Comparison of ENCODE assay signal across 1 cellular context in genomic region chr17:17205368-17206148, GRCh38.
A peak's percentile ranks its signal among the peaks of the same experiment; 100 is the strongest.
TF ChIP-seq lines count a peak whose summit lies in the region.

No MANE protein-coding gene starts in this region.

TF ChIP-seq in HEK293, 187 proteins besides CTCF, POLR2A, EP300 and RAD21 (continued from another document and continues in another):
- TF ChIP-seq REST (tag by site-specific recombination; IDR thresholded peaks at IDR 0.05) (no peak), ZNF624 (tag by site-specific recombination; IDR thresholded peaks at IDR 0.05) (no peak), ZNF555 (tag by site-specific recombination; conservative IDR thresholded peaks at IDR 0.05) (no peak), ZBTB21 (tag by site-specific recombination; IDR thresholded peaks at IDR 0.05) (no peak), ZFP69B (tag by site-specific recombination; IDR thresholded peaks at IDR 0.05) (no peak), ZNF621 (tag by site-specific recombination; IDR thresholded peaks at IDR 0.05) (no peak), ZNF138 (tag by site-specific recombination; IDR thresholded peaks at IDR 0.05; ENCODE audit: borderline replicate concordance) (no peak), ZBTB10 (tag by site-specific recombination; IDR thresholded peaks at IDR 0.05) (no peak), ZNF580 (tag by site-specific recombination; IDR thresholded peaks at IDR 0.05) (no peak), ZNF184 (tag by site-specific recombination; IDR thresholded peaks at IDR 0.05) (no peak), ZNF18 (tag by site-specific recombination; IDR thresholded peaks at IDR 0.05) (no peak), ZNF488 (tag by site-specific recombination; IDR thresholded peaks at IDR 0.05) (no peak), BCL6B (tag by site-specific recombination; IDR thresholded peaks at IDR 0.05) (no peak), ATF2 (tag by site-specific recombination; IDR thresholded peaks at IDR 0.05; ENCODE audit: low read depth) (no peak), ZNF132 (tag by site-specific recombination; IDR thresholded peaks at IDR 0.05; ENCODE audit: borderline replicate concordance) (no peak), SETDB1 (IDR thresholded peaks at IDR 0.05; ENCODE audit: insufficient read length, low read length) (no peak), ZNF768 (tag by site-specific recombination; IDR thresholded peaks at IDR 0.05) (no peak), GFI1B (tag by site-specific recombination; IDR thresholded peaks at IDR 0.05) (no peak), TRIM28 (IDR thresholded peaks at IDR 0.05; ENCODE audit: borderline replicate concordance, low read length) (no peak), ZSCAN4 (tag by site-specific recombination; IDR thresholded peaks at IDR 0.05) (no peak), ZNF747 (tag by site-specific recombination; IDR thresholded peaks at IDR 0.05) (no peak), TCF7L2 (IDR thresholded peaks at IDR 0.05; ENCODE audit: borderline replicate concordance, low read depth, low read length) (no peak), ZNF174 (tag by site-specific recombination; IDR thresholded peaks at IDR 0.05) (no peak), RBAK (tag by site-specific recombination; IDR thresholded peaks at IDR 0.05) (no peak), ZNF214 (tag by site-specific recombination; IDR thresholded peaks at IDR 0.05; ENCODE audit: borderline replicate concordance) (no peak), ZNF548 (tag by site-specific recombination; IDR thresholded peaks at IDR 0.05) (no peak), ZNF239 (tag by site-specific recombination; IDR thresholded peaks at IDR 0.05) (no peak), ZNF169 (tag by site-specific recombination; IDR thresholded peaks at IDR 0.05) (no peak), ZNF792 (tag by site-specific recombination; IDR thresholded peaks at IDR 0.05) (no peak), MYNN (tag by site-specific recombination; IDR thresholded peaks at IDR 0.05; ENCODE audit: borderline replicate concordance) (no peak), YY1 (tag by site-specific recombination; IDR thresholded peaks at IDR 0.05) (no peak), ZSCAN23 (tag by site-specific recombination; IDR thresholded peaks at IDR 0.05) (no peak), ZNF114 (tag by site-specific recombination; IDR thresholded peaks at IDR 0.05) (no peak), SCRT2 (tag by site-specific recombination; IDR thresholded peaks at IDR 0.05) (no peak; the same call in 1 of the 2 replicates), KLF8 (tag by site-specific recombination; IDR thresholded peaks at IDR 0.05) (peak; percentile 18; the same call in 1 of the 2 replicates), BCL11A (tag by site-specific recombination; IDR thresholded peaks at IDR 0.05; ENCODE audit: low read depth) (no peak), ZNF473 (tag by site-specific recombination; IDR thresholded peaks at IDR 0.05) (no peak), ZNF366 (tag by site-specific recombination; conservative IDR thresholded peaks at IDR 0.05) (no peak), ZNF24 (tag by site-specific recombination; IDR thresholded peaks at IDR 0.05) (no peak), ELK4 (IDR thresholded peaks at IDR 0.05; ENCODE audit: borderline replicate concordance, low read depth, low read length) (no peak), ZNF660 (tag by site-specific recombination; IDR thresholded peaks at IDR 0.05) (no peak), ZNF670 (tag by site-specific recombination; IDR thresholded peaks at IDR 0.05; ENCODE audit: low read depth) (no peak), PRDM6 (tag by site-specific recombination; IDR thresholded peaks at IDR 0.05) (no peak), ZFP37 (tag by site-specific recombination; IDR thresholded peaks at IDR 0.05) (no peak), ZNF501 (tag by site-specific recombination; IDR thresholded peaks at IDR 0.05) (0 out of 2 replicates have a peak, but pooled peaks have one; percentile 39), ZBTB49 (tag by site-specific recombination; IDR thresholded peaks at IDR 0.05; ENCODE audit: low read depth) (no peak), ZNF514 (tag by site-specific recombination; IDR thresholded peaks at IDR 0.05) (no peak), ZNF423 (tag by site-specific recombination; IDR thresholded peaks at IDR 0.05) (no peak), ZNF830 (tag by site-specific recombination; IDR thresholded peaks at IDR 0.05; ENCODE audit: low read depth) (no peak)
